22 cellular contexts compared by ENCODE assay signal in genomic region chr20:48208176-48208575, GRCh38.
A peak's percentile ranks its signal among the peaks of the same experiment; 100 is the strongest.
DNase-seq lines count a peak whose midpoint lies in the region; ATAC-seq and FAIRE-seq lines count a peak whose summit lies in the region.
"Had no signal": no experiment of that assay in that cellular context is flagged by ENCODE, and none has a peak within 500 bp of the region (broad histone marks: within the 10 kb centered on the region; RNA-seq: fewer than 3 reads in every experiment).

No MANE protein-coding gene starts in this region.

- no peak overlapping the region for H2AK5ac ChIP-seq in mesendoderm (ENCODE audit: low read length)

- H3K18ac ChIP-seq in mesendoderm (ENCODE audit: low read length), result no peak overlapping the region

- no peaks in the 10 kb centered on the region for H3K79me2 ChIP-seq in mesendoderm (ENCODE audit: control insufficient read depth, insufficient read depth, low read length)

- H3K4ac ChIP-seq in mesendoderm (ENCODE audit: low read depth, low read length), result no peak overlapping the region

- no peak overlapping the region for H4K5ac ChIP-seq in mesendoderm (ENCODE audit: low read length)

- FAIRE-seq in HTR-8/SVneo (lab: Jason Lieb, UNC), result peak; percentile 91
- peak; percentile 9 for FAIRE-seq in urothelium cell line (lab: Jason Lieb, UNC)
- FAIRE-seq: A549, D721Med, GM12878, GM12892, GM18507 had no signal

- H4K8ac ChIP-seq in mesendoderm (ENCODE audit: low read depth, low read length), result no peak overlapping the region

- H3K27me3 ChIP-seq in mesendoderm (ENCODE audit: insufficient read depth, low read length, poor library complexity), result no peaks in the 10 kb centered on the region
- H3K27me3 ChIP-seq: BLaER1 treated with 17β-estradiol and CSF1 and Interleukin-3, amounts not matched to agents 10 nM and 100 nM had no signal

- H3K4me2 ChIP-seq in mesendoderm (ENCODE audit: low read length), result no peak overlapping the region
- H3K4me2 ChIP-seq: A549 had no signal

- intact Hi-C loops in Right ventricle myocardium inferior (cut with DNase I) (no loop called here), left cardiac atrium (cut with DNase I) (no loop called here)

- no peak overlapping the region for H2BK15ac ChIP-seq in mesendoderm (replicated peaks; ENCODE audit: low read depth)

- H2BK120ac ChIP-seq in mesendoderm (ENCODE audit: low read depth, low read length), result no peak overlapping the region

- no peak overlapping the region for H3K4me3 ChIP-seq in mesendoderm (ENCODE audit: low read length)
- H3K4me3 ChIP-seq: A549; BLaER1 treated with 17β-estradiol and CSF1 and Interleukin-3, amounts not matched to agents 10 nM and 100 nM; GM12878 had no signal

- H3K56ac ChIP-seq in mesendoderm (ENCODE audit: low read length), result peak overlapping the region; percentile 18

- no peak for ATAC-seq in Right ventricle myocardium inferior
- ATAC-seq in left cardiac atrium, result no peak
- ATAC-seq in HG02852 (IDR thresholded peaks at IDR 0.05; ENCODE audit: unreplicated experiment), result no peak
- ATAC-seq: A549; CD8-positive, alpha-beta T cell; GM12878 had no signal

- H3K4me1 ChIP-seq in mesendoderm (ENCODE audit: control insufficient read depth, low read depth, low read length), result peaks cover 2% of the 10 kb centered on the region
- H3K4me1 ChIP-seq: A549 had no signal

- H2BK5ac ChIP-seq in mesendoderm (ENCODE audit: low read length), result no peak overlapping the region

- H3K9ac ChIP-seq in mesendoderm (ENCODE audit: low read length), result no peak overlapping the region
- H3K9ac ChIP-seq: BLaER1 treated with 17β-estradiol and CSF1 and Interleukin-3, amounts not matched to agents 10 nM and 100 nM had no signal

- DNase-seq in Right ventricle myocardium inferior (ENCODE audit: missing footprints) (peak; percentile 59), left cardiac atrium (no peak), HTR-8/SVneo (ENCODE audit: insufficient read length, low spot score) (no peak), mesendoderm (no peak), urothelium cell line (ENCODE audit: low spot score) (no peak), EL (no peak)
- DNase-seq: AML-193; Caco-2; Calu3; CD4-positive, alpha-beta T cell; CD8-positive, alpha-beta T cell; DMS79 treated with DMSO at 0.1 percent for 48 hours; GDM1 had no signal

- WGBS in mesendoderm (ENCODE audit: extremely low coverage, insufficient coverage, low lambda C conversion rate), result no CpG with 5 or more reads among the region's 10 CpGs

- H3K23ac ChIP-seq in mesendoderm (ENCODE audit: low read length), result no peak overlapping the region

- H3K27ac ChIP-seq in mesendoderm (ENCODE audit: low read depth, low read length), result no peak overlapping the region
- H3K27ac ChIP-seq: 22Rv1; A549; BLaER1 treated with 17β-estradiol and CSF1 and Interleukin-3, amounts not matched to agents 10 nM and 100 nM; C4-2B had no signal

- H3K79me1 ChIP-seq in mesendoderm (ENCODE audit: low read length), result no peaks in the 10 kb centered on the region

- H3K36me3 ChIP-seq in mesendoderm (ENCODE audit: control insufficient read depth, insufficient read depth, low read length), result no peaks in the 10 kb centered on the region
- H3K36me3 ChIP-seq: BLaER1 treated with 17β-estradiol and CSF1 and Interleukin-3, amounts not matched to agents 10 nM and 100 nM had no signal
